16 cellular contexts compared by ENCODE assay signal in genomic region chr22:38163844-38164577, GRCh38. TPM values are rescaled to one million over a fixed set of nuclear protein-coding genes. Genes with fewer than 3 reads are reported as not detected.
DNase-seq lines count a peak whose midpoint lies in the region; ATAC-seq, FAIRE-seq and TF ChIP-seq lines count a peak whose summit lies in the region.
"Had no signal": no experiment of that assay in that cellular context is flagged by ENCODE, and none has a peak within 500 bp of the region (broad histone marks: within the 10 kb centered on the region; RNA-seq: fewer than 3 reads in every experiment).

No MANE protein-coding gene starts in this region.

- peak overlapping the region in 4 of 5 experiments; percentile 19 to 81 (median 62) for H3K27ac Mint-ChIP-seq in brain
- H3K27ac Mint-ChIP-seq in stimulated activated effector memory CD8-positive, alpha-beta T cell treated with anti-CD3 and anti-CD28 coated beads, Interleukin-12 subunit alpha, Interleukin-12 subunit beta, amount 100 ng/mL, for 72 hours, result peak overlapping the region; percentile 43

- no peak for FAIRE-seq in frontal cortex (lab: Jason Lieb, UNC)

- ATAC-seq in left lobe of liver, result peak; percentile 72
- ATAC-seq in stimulated activated effector memory CD8-positive, alpha-beta T cell treated with anti-CD3 and anti-CD28 coated beads, Interleukin-12 subunit alpha, Interleukin-12 subunit beta, amount 100 ng/mL, for 72 hours, result no peak
- no peak for ATAC-seq in GM21717 (IDR thresholded peaks at IDR 0.05; ENCODE audit: unreplicated experiment)
- no peak for ATAC-seq in GM19463 (IDR thresholded peaks at IDR 0.05; ENCODE audit: unreplicated experiment)
- ATAC-seq: activated CD4-positive, CD25-positive, alpha-beta regulatory T cell treated with anti-CD3 and anti-CD28 coated beads, Interleukin-2, amount 50 U/mL, for 24 hours had no signal

- H3K4me3 ChIP-seq in H7 (ENCODE audit: insufficient read depth, low read depth, low read length), result no peak overlapping the region
- H3K4me3 ChIP-seq: adrenal gland, tibial artery had no signal

- DNase-seq in H7 (peak; percentile 16), left lobe of liver (ENCODE audit: low spot score) (peak; percentile 77), posterior vena cava (ENCODE audit: low spot score) (no peak), frontal cortex (ENCODE audit: low spot score in 2 of 2) (no peak)
- no peak for DNase-seq in stimulated activated effector memory CD8-positive, alpha-beta T cell treated with anti-CD3 and anti-CD28 coated beads, Interleukin-12 subunit alpha, Interleukin-12 subunit beta, amount 100 ng/mL, for 72 hours (ENCODE audit: low spot score in 2 of 2)
- DNase-seq: activated T-cell treated with anti-CD3 and anti-CD28 coated beads for 4 hours, adrenal gland, dermis blood vessel endothelial cell, NCI-H1694, SIG-M5 had no signal

- intact Hi-C loops in posterior vena cava (cut with DNase I), result no loop called here

- no peak overlapping the region for H3K4me3 Mint-ChIP-seq in brain
- H3K4me3 Mint-ChIP-seq in stimulated activated effector memory CD8-positive, alpha-beta T cell treated with anti-CD3 and anti-CD28 coated beads, Interleukin-12 subunit alpha, Interleukin-12 subunit beta, amount 100 ng/mL, for 72 hours, result no peak overlapping the region

- H3K27me3 ChIP-seq in H7 (ENCODE audit: control insufficient read depth, insufficient read depth, low read length), result no peaks in the 10 kb centered on the region
- H3K27me3 ChIP-seq: adrenal gland, neutrophil, tibial artery had no signal

- H3K4me1 Mint-ChIP-seq in brain, result peaks cover 16% of the 10 kb centered on the region
- peaks cover 25% of the 10 kb centered on the region for H3K4me1 Mint-ChIP-seq in stimulated activated effector memory CD8-positive, alpha-beta T cell treated with anti-CD3 and anti-CD28 coated beads, Interleukin-12 subunit alpha, Interleukin-12 subunit beta, amount 100 ng/mL, for 72 hours

- no peaks in the 10 kb centered on the region for H3K27me3 Mint-ChIP-seq in brain

- no peak for TF ChIP-seq CTCF in brain (conservative IDR thresholded peaks at IDR 0.05)

- H3K36me3 Mint-ChIP-seq in brain, result peaks cover 44% of the 10 kb centered on the region
- peaks cover 29% of the 10 kb centered on the region for H3K36me3 Mint-ChIP-seq in stimulated activated effector memory CD8-positive, alpha-beta T cell treated with anti-CD3 and anti-CD28 coated beads, Interleukin-12 subunit alpha, Interleukin-12 subunit beta, amount 100 ng/mL, for 72 hours

- no peaks in the 10 kb centered on the region for H3K9me3 Mint-ChIP-seq in brain
- no peaks in the 10 kb centered on the region for H3K9me3 Mint-ChIP-seq in stimulated activated effector memory CD8-positive, alpha-beta T cell treated with anti-CD3 and anti-CD28 coated beads, Interleukin-12 subunit alpha, Interleukin-12 subunit beta, amount 100 ng/mL, for 72 hours

- no peaks in the 10 kb centered on the region; the same call in 1 of the 2 replicates for H3K36me3 ChIP-seq in H7 (replicated peaks; ENCODE audit: control insufficient read depth, insufficient read depth, low read length)
- H3K36me3 ChIP-seq: adrenal gland had no signal

RNA-seq across cellular contexts. Expression of gene PLA2G6, which starts 17.6 kb away (rescaled TPM):
- total RNA-seq in H7 (2014; rRNA removed; shearing (Covaris generic)), result 23.4 and 49.6 TPM in 2 replicates
- 30.3 TPM for polyA plus RNA-seq in brain (ENCODE audit: insufficient read depth, low read depth, low replicate concordance)
- total RNA-seq in left lobe of liver (32.1 TPM), posterior vena cava (10 to 100 TPM; 13.7 to 14.3 TPM), frontal cortex (19.6 TPM)

RNA-seq across cellular contexts. Expression of gene MAFF, which starts 37.8 kb away (rescaled TPM):
- 2.6 and 5.3 TPM in 2 replicates for total RNA-seq in H7 (2014; rRNA removed; shearing (Covaris generic))
- 10.5 TPM for polyA plus RNA-seq in brain (ENCODE audit: insufficient read depth, low read depth, low replicate concordance)
- total RNA-seq in left lobe of liver (2.5 TPM), posterior vena cava (10 to 100 TPM; 22.1 to 72.7 TPM), frontal cortex (1.6 TPM)

RNA-seq across cellular contexts. Expression of gene BAIAP2L2, which starts 53.5 kb away (rescaled TPM):
- total RNA-seq in H7 (2014; rRNA removed; shearing (Covaris generic)), result 1.0 and 2.7 TPM in 2 replicates
- 2.6 TPM for polyA plus RNA-seq in brain (ENCODE audit: insufficient read depth, low read depth, low replicate concordance)
- total RNA-seq in left lobe of liver (1.1 TPM), posterior vena cava (under 1 TPM; 0.24 to 0.37 TPM), frontal cortex (under 0.01 TPM)
- total RNA-seq: dermis blood vessel endothelial cell had no signal

Comparison
In these comparisons a context has a peak if more than half of its experiments do, and no peak if none do; other contexts are left out.
1. DNase-seq: peak in H7 (single experiment) and left lobe of liver (single experiment); none in stimulated activated effector memory CD8-positive, alpha-beta T cell treated with anti-CD3 and anti-CD28 coated beads, Interleukin-12 subunit alpha, Interleukin-12 subunit beta, amount 100 ng/mL, for 72 hours (0 of 2), posterior vena cava (single experiment) and frontal cortex (0 of 2).